In genomic region chr7:149566103-149566502, GRCh38 we compare ENCODE assay signal across 1 cellular context.
TF ChIP-seq lines count a peak whose summit lies in the region.

No MANE protein-coding gene starts in this region.

TF ChIP-seq in endothelial cell of umbilical vein, 7 proteins besides CTCF, POLR2A, EP300 and RAD21 (continued from another document):
- TF ChIP-seq POLR2AphosphoS5 (IDR thresholded peaks at IDR 0.05; ENCODE audit: insufficient read depth, low read depth, low read length): no peak
